Comparison of ENCODE assay signal across 1 cellular context in genomic region chr2:241734467-241735208, GRCh38.
A peak's percentile ranks its signal among the peaks of the same experiment; 100 is the strongest.
TF ChIP-seq lines count a peak whose summit lies in the region.

Gene D2HGDH (plus strand): TSS chr2:241734630. CDS start chr2:241735225, 595 bp downstream.

TF ChIP-seq in K562, 482 proteins besides CTCF, POLR2A, EP300 and RAD21 (continued from another document and continues in another):
- peak; percentile 31; the same call in 1 of the 2 replicates for TF ChIP-seq ARID4B (CRISPR knock-in tag; IDR thresholded peaks at IDR 0.05)
- no peak for TF ChIP-seq ZNF655 (CRISPR knock-in tag; IDR thresholded peaks at IDR 0.05)
- TF ChIP-seq KDM5B (IDR thresholded peaks at IDR 0.05; ENCODE audit: insufficient replicate concordance, low read depth, low read length): peak; percentile 68
- TF ChIP-seq TFE3 (CRISPR knock-in tag; IDR thresholded peaks at IDR 0.05): peak; percentile 98
- no peak for TF ChIP-seq ARID1B (IDR thresholded peaks at IDR 0.05)
- TF ChIP-seq MEF2A (IDR thresholded peaks at IDR 0.05; ENCODE audit: control insufficient read depth, low read depth, low read length): no peak
- no peak for TF ChIP-seq ELF2 (CRISPR knock-in tag; IDR thresholded peaks at IDR 0.05)
- TF ChIP-seq HDAC1 (IDR thresholded peaks at IDR 0.05): peak in 1 of 2 experiments; percentile 73; a peak in 2 of 4 replicates
- peak in 1 of 2 experiments; percentile 63; a peak in 1 of 4 replicates for TF ChIP-seq MNT (conservative IDR thresholded peaks at IDR 0.05)
- peak; percentile 93 for TF ChIP-seq BHLHE40 (IDR thresholded peaks at IDR 0.05; ENCODE audit: low read length)
- TF ChIP-seq VEZF1 (CRISPR knock-in tag; IDR thresholded peaks at IDR 0.05): peak; percentile 58
- TF ChIP-seq ATF4 (CRISPR knock-in tag; IDR thresholded peaks at IDR 0.05): 0 out of 2 replicates have a peak, but pooled peaks have one; percentile 29
- peak; percentile 30; the same call in 1 of the 2 replicates for TF ChIP-seq ETS1 (conservative IDR thresholded peaks at IDR 0.05; ENCODE audit: control insufficient read depth, low read depth, low read length)
- TF ChIP-seq CHD2 (IDR thresholded peaks at IDR 0.05; ENCODE audit: low read depth, low read length): 0 out of 2 replicates have a peak, but pooled peaks have one; percentile 26
- peak; percentile 98 for TF ChIP-seq GATAD2B (IDR thresholded peaks at IDR 0.05; ENCODE audit: borderline replicate concordance)
- TF ChIP-seq DIDO1 (tag; IDR thresholded peaks at IDR 0.05; ENCODE audit: low read depth): no peak
- TF ChIP-seq THAP12 (CRISPR knock-in tag; IDR thresholded peaks at IDR 0.05): 0 out of 2 replicates have a peak, but pooled peaks have one; percentile 46
- TF ChIP-seq MYC (IDR thresholded peaks at IDR 0.05; ENCODE audit: low read depth, low read length): peak; percentile 57; the same call in 1 of the 2 replicates
- no peak for TF ChIP-seq MYC (CRISPR knock-in tag; IDR thresholded peaks at IDR 0.05; ENCODE audit: borderline replicate concordance, low read depth)
- TF ChIP-seq MTF1 (CRISPR knock-in tag; IDR thresholded peaks at IDR 0.05; ENCODE audit: borderline replicate concordance): no peak
- TF ChIP-seq CBFA2T2 (conservative IDR thresholded peaks at IDR 0.05): peak; percentile 56
- TF ChIP-seq L3MBTL2 (IDR thresholded peaks at IDR 0.05): peak; percentile 70
- TF ChIP-seq PREB (CRISPR knock-in tag; IDR thresholded peaks at IDR 0.05): no peak
- TF ChIP-seq ZBTB9 (CRISPR knock-in tag; IDR thresholded peaks at IDR 0.05): peak; percentile 48
- peak; percentile 51 for TF ChIP-seq MEIS2 (IDR thresholded peaks at IDR 0.05; ENCODE audit: partially characterized antibody)
- TF ChIP-seq ZNF197 (CRISPR knock-in tag; IDR thresholded peaks at IDR 0.05; ENCODE audit: low read depth): 0 out of 2 replicates have a peak, but pooled peaks have one; percentile 29
- peak; percentile 82 for TF ChIP-seq RAD51 (IDR thresholded peaks at IDR 0.05; ENCODE audit: borderline replicate concordance, low read depth)
- TF ChIP-seq XRCC3 (IDR thresholded peaks at IDR 0.05): no peak
- TF ChIP-seq CTBP1 (IDR thresholded peaks at IDR 0.05; ENCODE audit: borderline replicate concordance): peak; percentile 53; the same call in 1 of the 2 replicates
- TF ChIP-seq PHB (CRISPR knock-in tag; IDR thresholded peaks at IDR 0.05): no peak
- peak in 1 of 2 experiments; percentile 89; a peak in 2 of 4 replicates for TF ChIP-seq NRF1 (conservative IDR thresholded peaks at IDR 0.05 in 1 of 2, IDR thresholded peaks at IDR 0.05 in 1 of 2)
- TF ChIP-seq ZBTB17 (CRISPR knock-in tag; IDR thresholded peaks at IDR 0.05): 0 out of 2 replicates have a peak, but pooled peaks have one; percentile 44
- TF ChIP-seq ZSCAN32 (CRISPR knock-in tag; IDR thresholded peaks at IDR 0.05): 0 out of 2 replicates have a peak, but pooled peaks have one; percentile 18
- no peak for TF ChIP-seq ZBTB49 (CRISPR knock-in tag; IDR thresholded peaks at IDR 0.05; ENCODE audit: borderline replicate concordance)
- peak; percentile 48 for TF ChIP-seq SIN3B (IDR thresholded peaks at IDR 0.05; ENCODE audit: low read depth)
